ENCODE assay signal across 8 cellular contexts in genomic region chr1:121339611-121340010, GRCh38.
DNase-seq lines count a peak whose midpoint lies in the region; ATAC-seq lines count a peak whose summit lies in the region.
"Not testable (repeated sequence)": the region's sequence is repeated elsewhere in the genome, so short reads cannot be mapped to it uniquely, and the experiment has no call there.

No MANE protein-coding gene starts in this region.

- not testable (repeated sequence) for H3K9me3 Mint-ChIP-seq in activated T-cell treated with anti-CD3 and anti-CD28 coated beads, Interleukin-2, amount 50 U/mL, for 4 hours; stimulated activated memory B cell treated with anti-CD40 and anti-IgM and Interleukin-4, amounts not matched to agents 10 μg/mL and 1 μg/mL and 100 μg/mL, for 72 hours

- H3K4me1 Mint-ChIP-seq in activated T-cell treated with anti-CD3 and anti-CD28 coated beads, Interleukin-2, amount 50 U/mL, for 4 hours (ENCODE audit: low read depth); stimulated activated memory B cell treated with anti-CD40 and anti-IgM and Interleukin-4, amounts not matched to agents 10 μg/mL and 1 μg/mL and 100 μg/mL, for 72 hours: not testable (repeated sequence)

- not testable (repeated sequence) for H3K36me3 Mint-ChIP-seq in activated T-cell treated with anti-CD3 and anti-CD28 coated beads, Interleukin-2, amount 50 U/mL, for 4 hours (ENCODE audit: insufficient read depth); stimulated activated memory B cell treated with anti-CD40 and anti-IgM and Interleukin-4, amounts not matched to agents 10 μg/mL and 1 μg/mL and 100 μg/mL, for 72 hours

- not testable (repeated sequence) for H3K27me3 Mint-ChIP-seq in activated T-cell treated with anti-CD3 and anti-CD28 coated beads, Interleukin-2, amount 50 U/mL, for 4 hours (ENCODE audit: low read depth); stimulated activated memory B cell treated with anti-CD40 and anti-IgM and Interleukin-4, amounts not matched to agents 10 μg/mL and 1 μg/mL and 100 μg/mL, for 72 hours

- DNase-seq in activated T-cell treated with anti-CD3 and anti-CD28 coated beads, Interleukin-2, amount 50 U/mL, for 4 hours: not testable (repeated sequence)

- ATAC-seq in GM18502 (IDR thresholded peaks at IDR 0.05; ENCODE audit: poor library complexity, unreplicated experiment) (peak; percentile 89), GM18909 (IDR thresholded peaks at IDR 0.05; ENCODE audit: poor library complexity, unreplicated experiment) (peak; percentile 70), GM21528 (IDR thresholded peaks at IDR 0.05; ENCODE audit: low FRiP score, unreplicated experiment) (peak; percentile 73), HG02798 (IDR thresholded peaks at IDR 0.05; ENCODE audit: poor library complexity, unreplicated experiment) (peak; percentile 72), HG03103 (IDR thresholded peaks at IDR 0.05; ENCODE audit: low read depth, unreplicated experiment) (peak; percentile 78), HG03558 (IDR thresholded peaks at IDR 0.05; ENCODE audit: extremely low read depth, unreplicated experiment) (peak; percentile 60)
- peak; percentile 64 to 85 for ATAC-seq in activated T-cell treated with anti-CD3 and anti-CD28 coated beads, Interleukin-2, amount 50 U/mL, for 4 hours
- peak; percentile 87 for ATAC-seq in stimulated activated memory B cell treated with anti-CD40 and anti-IgM and Interleukin-4, amounts not matched to agents 10 μg/mL and 1 μg/mL and 100 μg/mL, for 72 hours

- H3K27ac Mint-ChIP-seq in stimulated activated memory B cell treated with anti-CD40 and anti-IgM and Interleukin-4, amounts not matched to agents 10 μg/mL and 1 μg/mL and 100 μg/mL, for 72 hours: not testable (repeated sequence)

- not testable (repeated sequence) for H3K4me3 Mint-ChIP-seq in activated T-cell treated with anti-CD3 and anti-CD28 coated beads, Interleukin-2, amount 50 U/mL, for 4 hours; stimulated activated memory B cell treated with anti-CD40 and anti-IgM and Interleukin-4, amounts not matched to agents 10 μg/mL and 1 μg/mL and 100 μg/mL, for 72 hours
